ENCODE assay signal across 8 cellular contexts in genomic region chr6:152952866-152953509, GRCh38. TPM values are rescaled to one million over a fixed set of nuclear protein-coding genes. Genes with fewer than 3 reads are reported as not detected.
DNase-seq lines count a peak whose midpoint lies in the region; ATAC-seq, FAIRE-seq and TF ChIP-seq lines count a peak whose summit lies in the region.

No MANE protein-coding gene starts in this region.

- no peak overlapping the region for H2BK12ac ChIP-seq in mesenchymal stem cell (ENCODE audit: low read length in 2 of 2)

- CTCF ChIA-PET in K562 (lab: Yijun Ruan, JAX; ENCODE audit: low intra/inter-chr PET ratio), result interaction anchor here (0.6 to 3.2 kb wide), 5 partner anchors 10 to 1422 kb away, joined by 3 to 24 read pairs (median 5); no protein-coding TSS in a partner anchor

- no peak overlapping the region for H2AK5ac ChIP-seq in mesenchymal stem cell (ENCODE audit: low read length, severe bottlenecking)

- POLR2A ChIA-PET in K562 (lab: Yijun Ruan, JAX), result no interaction called here

- TF ChIP-seq RAD21 in K562 (CRISPR knock-in tag; conservative IDR thresholded peaks at IDR 0.05 in 1 of 2, IDR thresholded peaks at IDR 0.05 in 1 of 2), result peak; percentile 64 to 82

- BruUV-seq in K562 (replicated peaks; lab: Mats Ljungman, UMichigan), result no TSS peak

- H3K9me2 ChIP-seq in Loucy (replicated peaks; ENCODE audit: low read depth, low read length), result no peaks in the 10 kb centered on the region

- DNase-seq in NCI-H146 (lab: John Stamatoyannopoulos, UW) (peak; percentile 16), NCI-H146 treated with DMSO at 0.1 percent for 48 hours (lab: John Stamatoyannopoulos, UW; ENCODE audit: unreplicated experiment) (no peak), K562 (ENCODE audit: extremely low read depth in 1 of 4, low spot score in 3 of 4) (peak in 2 of 4 experiments; percentile 39 to 60), mesenchymal stem cell (peak; percentile 61)
- DNase-seq in NK-92 treated with Interleukin-12 subunit alpha and Interleukin-12 subunit beta, amount 100 ng/mL, for 24 hours (lab: John Stamatoyannopoulos, UW), result no peak
- no peak for DNase-seq in activated naive CD4-positive, alpha-beta T cell treated with anti-CD3 and anti-CD28 coated beads, Interleukin-2, amount 50 U/mL, for 72 hours (ENCODE audit: low spot score in 2 of 2)

- TF ChIP-seq EP300 in K562 (IDR thresholded peaks at IDR 0.05; ENCODE audit: low read length), result no peak

- no peak overlapping the region for H3K4me2 ChIP-seq in Loucy (ENCODE audit: low read depth, low read length, poor library complexity, severe bottlenecking)
- H3K4me2 ChIP-seq in K562 (ENCODE audit: insufficient read depth, low read length), result no peak overlapping the region
- H3K4me2 ChIP-seq in mesenchymal stem cell (ENCODE audit: low read length, poor library complexity, severe bottlenecking), result no peak overlapping the region

- TF ChIP-seq CTCF in Loucy (conservative IDR thresholded peaks at IDR 0.05; ENCODE audit: low read length), result peak; percentile 77
- TF ChIP-seq CTCF in K562 (IDR thresholded peaks at IDR 0.05 in 2 of 3, conservative IDR thresholded peaks at IDR 0.05 in 1 of 3; ENCODE audit: insufficient read depth in 2 of 3, low read depth in 1 of 3, low read length in 3 of 3), result peak; percentile 58 to 80 (median 60); a peak in 5 of 6 replicates

- in situ Hi-C loops in K562 (cut with MboI), result loop anchor here (10.0 kb wide), 1 partner anchor 208 kb away; no protein-coding TSS in a partner anchor

- no peak overlapping the region for H4K91ac ChIP-seq in mesenchymal stem cell (ENCODE audit: low read length)

- H3K27ac Mint-ChIP-seq in activated naive CD4-positive, alpha-beta T cell treated with anti-CD3 and anti-CD28 coated beads, Interleukin-2, amount 50 U/mL, for 72 hours, result no peak overlapping the region

- H2AFZ ChIP-seq in Loucy (ENCODE audit: low read length) (no peak overlapping the region), K562 (ENCODE audit: low read depth, low read length) (no peak overlapping the region), mesenchymal stem cell (ENCODE audit: low read depth, low read length) (no peak overlapping the region)

- no peaks in the 10 kb centered on the region for H3K9me3 ChIP-seq in Loucy (ENCODE audit: insufficient read depth, low read depth, low read length)
- H3K9me3 ChIP-seq in K562 (replicated peaks; ENCODE audit: control insufficient read depth, insufficient read depth, low read depth, low read length), result no peaks in the 10 kb centered on the region
- H3K9me3 ChIP-seq in mesenchymal stem cell (ENCODE audit: control insufficient read depth, low read length), result no peaks in the 10 kb centered on the region

- no peaks in the 10 kb centered on the region for H3K79me1 ChIP-seq in mesenchymal stem cell (replicated peaks; ENCODE audit: low read length, poor library complexity, severe bottlenecking)

- H3K4me1 ChIP-seq in Loucy (ENCODE audit: insufficient read depth, low read length, poor library complexity, severe bottlenecking) (peaks cover 6% of the 10 kb centered on the region), K562 (replicated peaks in 1 of 2; ENCODE audit: control insufficient read depth in 2 of 2, insufficient read depth in 2 of 2, low read length in 2 of 2) (no peaks in the 10 kb centered on the region), mesenchymal stem cell (ENCODE audit: control insufficient read depth, insufficient read depth, low read depth, low read length) (peaks cover 9% of the 10 kb centered on the region)

- no peak for TF ChIP-seq POLR2A in K562 (conservative IDR thresholded peaks at IDR 0.05)

- H2BK15ac ChIP-seq in mesenchymal stem cell (ENCODE audit: low read depth, poor library complexity, severe bottlenecking), result no peak overlapping the region

- H3K18ac ChIP-seq in mesenchymal stem cell (ENCODE audit: low read depth in 1 of 2, low read length in 2 of 2), result no peak overlapping the region

- H2BK5ac ChIP-seq in mesenchymal stem cell (ENCODE audit: low read depth, low read length, poor library complexity, severe bottlenecking), result no peak overlapping the region

- no peaks in the 10 kb centered on the region for H3F3A ChIP-seq in Loucy (ENCODE audit: low read depth)

- no peak overlapping the region for H3K14ac ChIP-seq in mesenchymal stem cell (ENCODE audit: low read length in 2 of 2)

- H4K20me1 ChIP-seq in Loucy (ENCODE audit: insufficient read depth, low read length, poor library complexity, severe bottlenecking), result no peaks in the 10 kb centered on the region
- no peaks in the 10 kb centered on the region for H4K20me1 ChIP-seq in K562 (replicated peaks; ENCODE audit: control insufficient read depth, insufficient read depth, low read length)

- no peaks in the 10 kb centered on the region for H3K27me3 ChIP-seq in Loucy (ENCODE audit: insufficient read depth, low read length, poor library complexity, severe bottlenecking)
- H3K27me3 ChIP-seq in K562 (ENCODE audit: control insufficient read depth in 2 of 2, insufficient read depth in 2 of 2, low read length in 2 of 2), result peaks cover 3 to 9% of the 10 kb centered on the region in 2 experiments
- no peaks in the 10 kb centered on the region for H3K27me3 ChIP-seq in mesenchymal stem cell (ENCODE audit: control insufficient read depth in 1 of 2, insufficient read depth in 1 of 2, low read length in 2 of 2)

- H3K9ac ChIP-seq in Loucy (ENCODE audit: low read depth, low read length, poor library complexity, severe bottlenecking) (no peak overlapping the region), K562 (ENCODE audit: insufficient read depth in 1 of 2, low read depth in 2 of 2, low read length in 2 of 2) (no peak overlapping the region), mesenchymal stem cell (ENCODE audit: low read length) (no peak overlapping the region)

- intact Hi-C loops in K562 (cut with micrococcal nuclease), result loop anchor here (10.0 kb wide), 1 partner anchor 1278 kb away; no protein-coding TSS in a partner anchor

- 15% methylated on average over 7 of the region's 7 CpGs for WGBS in K562 (ENCODE audit: insufficient coverage, low coverage, missing lambda C conversion rate)
- WGBS in mesenchymal stem cell, result 40% methylated on average over 2 of the region's 7 CpGs

- no peak overlapping the region for H3K27ac ChIP-seq in K562 (ENCODE audit: extremely low read depth, low read depth, low read length)
- no peak overlapping the region for H3K27ac ChIP-seq in mesenchymal stem cell (ENCODE audit: low read length, poor library complexity, severe bottlenecking)

- no peak overlapping the region for H4K8ac ChIP-seq in mesenchymal stem cell (ENCODE audit: low read length)

- no peak overlapping the region for H3K23ac ChIP-seq in mesenchymal stem cell (ENCODE audit: low read length in 2 of 2)

- no peaks in the 10 kb centered on the region for H3K36me3 ChIP-seq in Loucy (ENCODE audit: insufficient read depth, low read length)
- no peaks in the 10 kb centered on the region for H3K36me3 ChIP-seq in K562 (ENCODE audit: control insufficient read depth, insufficient read depth, low read length)
- H3K36me3 ChIP-seq in mesenchymal stem cell (ENCODE audit: control insufficient read depth in 1 of 2, insufficient read depth in 2 of 2, low read depth in 1 of 2, low read length in 2 of 2), result no peaks in the 10 kb centered on the region

- H3K4me3 ChIP-seq in Loucy (ENCODE audit: low read length, poor library complexity, severe bottlenecking) (no peak overlapping the region), K562 (no peak overlapping the region), mesenchymal stem cell (ENCODE audit: insufficient read depth in 1 of 2, low read depth in 1 of 2, low read length in 2 of 2) (no peak overlapping the region)

- no peaks in the 10 kb centered on the region for H3K36me3 Mint-ChIP-seq in activated naive CD4-positive, alpha-beta T cell treated with anti-CD3 and anti-CD28 coated beads, Interleukin-2, amount 50 U/mL, for 72 hours

- H3K9me3 Mint-ChIP-seq in activated naive CD4-positive, alpha-beta T cell treated with anti-CD3 and anti-CD28 coated beads, Interleukin-2, amount 50 U/mL, for 72 hours, result no peaks in the 10 kb centered on the region

- peak; percentile 52 for ATAC-seq in K562
- ATAC-seq in activated naive CD4-positive, alpha-beta T cell treated with anti-CD3 and anti-CD28 coated beads, Interleukin-2, amount 50 U/mL, for 72 hours, result no peak
- ATAC-seq in GM19324 (IDR thresholded peaks at IDR 0.05; ENCODE audit: low FRiP score, unreplicated experiment), result no peak

- H3K79me2 ChIP-seq in Loucy (ENCODE audit: insufficient read depth, low read length) (no peaks in the 10 kb centered on the region), K562 (ENCODE audit: control insufficient read depth, insufficient read depth, low read length) (no peaks in the 10 kb centered on the region)

- H3K4ac ChIP-seq in mesenchymal stem cell (ENCODE audit: low read depth in 1 of 2, low read length in 2 of 2), result no peak overlapping the region

- H2BK120ac ChIP-seq in mesenchymal stem cell (ENCODE audit: low read depth, low read length), result no peak overlapping the region

- no peaks in the 10 kb centered on the region for H3K9me1 ChIP-seq in K562 (ENCODE audit: control insufficient read depth, insufficient read depth, low read length)

- peak; percentile 79 for FAIRE-seq in K562 (lab: Jason Lieb, UNC)

RNA-seq across cellular contexts. Expression of gene FBXO5, which starts 29.9 kb away (rescaled TPM):
- total RNA-seq in K562 (2011; cell fraction: chromatin; rRNA removed; ENCODE audit: low replicate concordance), result 19.7 and 69.6 TPM in 2 replicates
- total RNA-seq in K562 (2011; cell fraction: nucleolus; rRNA removed), result 13.0 and 18.7 TPM in 2 replicates
- total RNA-seq in K562 (2011; cell fraction: nucleoplasm; rRNA removed), result 31.2 and 38.1 TPM in 2 replicates
- total RNA-seq in K562 (2014; rRNA removed) (40.0 and 42.5 TPM in 2 replicates), K562 (2014; rRNA removed; fragmentation: Illumina TruSeq; extraction: Trizol) (82.7 and 89.7 TPM in 2 replicates), K562 (2015; rRNA removed; fragmentation: Illumina TruSeq; extraction: Trizol) (78.2 and 84.3 TPM in 2 replicates), K562 (2021) (62.9 and 64.6 TPM in 2 replicates)
- polyA plus RNA-seq in K562 (2011; rRNA removed) (52.1 and 89.3 TPM in 2 replicates), K562 (2014; fragmentation: Illumina TruSeq; extraction: Trizol) (70.7 and 84.0 TPM in 2 replicates), K562 (2014; fragmentation: Nextera tagmentation; extraction: Ambion mirVana) (10 to 100 TPM; 17.8 to 18.4 TPM), K562 (2014; rRNA removed) (56.8 and 59.1 TPM in 2 replicates)
- 19.4 and 26.4 TPM in 2 replicates for polyA plus RNA-seq in K562 (2011; cell fraction: cytosol; rRNA removed)
- polyA plus RNA-seq in K562 (2011; cell fraction: nucleus; rRNA removed), result 23.1 and 33.3 TPM in 2 replicates
- polyA plus RNA-seq in K562 (2012), result 42.7 and 53.9 TPM in 2 replicates
- polyA minus RNA-seq in K562 (2011; rRNA and poly(A)+ RNA removed), result 70.0 and 71.7 TPM in 2 replicates
- polyA minus RNA-seq in K562 (2011; cell fraction: cytosol; rRNA and poly(A)+ RNA removed), result 17.7 and 28.9 TPM in 2 replicates
- 28.7 and 48.5 TPM in 2 replicates for polyA minus RNA-seq in K562 (2011; cell fraction: nucleus; rRNA and poly(A)+ RNA removed)
- polyA plus RNA-seq in mesenchymal stem cell (2013, experiment 1 of 2), result 5.9 TPM
- polyA plus RNA-seq in mesenchymal stem cell (2013, experiment 2 of 2), result 5.8 TPM
- 10 to 100 TPM; 43.6 to 81.5 TPM for total RNA-seq in activated naive CD4-positive, alpha-beta T cell treated with anti-CD3 and anti-CD28 coated beads, Interleukin-2, amount 50 U/mL, for 72 hours

RNA-seq across cellular contexts. Expression of gene MTRF1L, which starts 49.5 kb away (rescaled TPM):
- total RNA-seq in K562 (2011; cell fraction: chromatin; rRNA removed; ENCODE audit: low replicate concordance), result 28.0 and 73.8 TPM in 2 replicates
- total RNA-seq in K562 (2011; cell fraction: nucleolus; rRNA removed), result 11.5 and 18.9 TPM in 2 replicates
- total RNA-seq in K562 (2011; cell fraction: nucleoplasm; rRNA removed), result 32.5 and 44.7 TPM in 2 replicates
- total RNA-seq in K562 (2014; rRNA removed), result 26.7 and 29.6 TPM in 2 replicates
- total RNA-seq in K562 (2014; rRNA removed; fragmentation: Illumina TruSeq; extraction: Trizol), result 34.0 and 34.8 TPM in 2 replicates
- 27.3 and 32.3 TPM in 2 replicates for total RNA-seq in K562 (2015; rRNA removed; fragmentation: Illumina TruSeq; extraction: Trizol)
- total RNA-seq in K562 (2021), result 31.6 and 33.1 TPM in 2 replicates
- 21.7 and 30.2 TPM in 2 replicates for polyA plus RNA-seq in K562 (2011; rRNA removed)
- polyA plus RNA-seq in K562 (2011; cell fraction: cytosol; rRNA removed), result 4.4 and 6.5 TPM in 2 replicates
- 18.8 and 19.6 TPM in 2 replicates for polyA plus RNA-seq in K562 (2011; cell fraction: nucleus; rRNA removed)
- 22.0 and 22.6 TPM in 2 replicates for polyA plus RNA-seq in K562 (2012)
- 23.3 and 31.1 TPM in 2 replicates for polyA plus RNA-seq in K562 (2014; fragmentation: Illumina TruSeq; extraction: Trizol)
- 10 to 100 TPM; 10.7 to 13.7 TPM for polyA plus RNA-seq in K562 (2014; fragmentation: Nextera tagmentation; extraction: Ambion mirVana)
- 25.0 and 29.2 TPM in 2 replicates for polyA plus RNA-seq in K562 (2014; rRNA removed)
- polyA minus RNA-seq in K562 (2011; rRNA and poly(A)+ RNA removed), result 34.4 and 42.3 TPM in 2 replicates
- polyA minus RNA-seq in K562 (2011; cell fraction: cytosol; rRNA and poly(A)+ RNA removed), result 5.6 and 10.9 TPM in 2 replicates
- 43.5 and 72.9 TPM in 2 replicates for polyA minus RNA-seq in K562 (2011; cell fraction: nucleus; rRNA and poly(A)+ RNA removed)
- 24.7 TPM for polyA plus RNA-seq in mesenchymal stem cell (2013, experiment 1 of 2)
- polyA plus RNA-seq in mesenchymal stem cell (2013, experiment 2 of 2), result 25.1 TPM
- total RNA-seq in activated naive CD4-positive, alpha-beta T cell treated with anti-CD3 and anti-CD28 coated beads, Interleukin-2, amount 50 U/mL, for 72 hours, result 10 to 100 TPM; 14.2 to 17.3 TPM

Comparison
In these comparisons a context has a peak if more than half of its experiments do, and no peak if none do; other contexts are left out.
1. DNase-seq: peak in NCI-H146 (single experiment) and mesenchymal stem cell (single experiment); none in NCI-H146 treated with DMSO at 0.1 percent for 48 hours (single experiment), NK-92 treated with Interleukin-12 subunit alpha and Interleukin-12 subunit beta, amount 100 ng/mL, for 24 hours (single experiment) and activated naive CD4-positive, alpha-beta T cell treated with anti-CD3 and anti-CD28 coated beads, Interleukin-2, amount 50 U/mL, for 72 hours (0 of 2).